In genomic region chr4:2818351-2818939, GRCh38 we compare ENCODE assay signal across 8 cellular contexts. TPM values are rescaled to one million over a fixed set of nuclear protein-coding genes. Genes with fewer than 3 reads are reported as not detected.
DNase-seq lines count a peak whose midpoint lies in the region; ATAC-seq lines count a peak whose summit lies in the region.

No MANE protein-coding gene starts in this region.

- no peaks in the 10 kb centered on the region for H3K9me3 ChIP-seq in iPS-18a (ENCODE audit: control insufficient read depth, low read depth, low read length)
- H3K9me3 ChIP-seq in subcutaneous abdominal adipose tissue (ENCODE audit: control insufficient read depth in 5 of 5, low read length in 5 of 5) = no peaks in the 10 kb centered on the region

- H3K4me3 Mint-ChIP-seq in activated CD8-positive, alpha-beta T cell treated with anti-CD3 and anti-CD28 coated beads, Interleukin-2, amount 10 ng/mL, durations not matched to agents 7 days and 5 days = peak overlapping the region; percentile 42

- no peaks in the 10 kb centered on the region for H3K27me3 ChIP-seq in iPS-18a (ENCODE audit: control insufficient read depth, insufficient read depth, low read length)
- no peaks in the 10 kb centered on the region for H3K27me3 ChIP-seq in subcutaneous abdominal adipose tissue (ENCODE audit: control insufficient read depth in 5 of 5, insufficient read depth in 4 of 5, low read length in 5 of 5)

- CTCF ChIA-PET in activated CD8-positive, alpha-beta T cell treated with anti-CD3 and anti-CD28 coated beads, Interleukin-2, amount 10 ng/mL, durations not matched to agents 7 days and 5 days (lab: Charles Lee) = interaction anchor here (0.8 to 1.6 kb wide), 3 partner anchors 9 to 55 kb away, joined by 3 to 4 read pairs (median 3); no protein-coding TSS in a partner anchor

- H3K4me3 ChIP-seq in iPS-18a (ENCODE audit: low read length) = peak overlapping the region; percentile 53
- H3K4me3 ChIP-seq in subcutaneous abdominal adipose tissue (ENCODE audit: low read depth in 1 of 5, low read length in 5 of 5) = peak overlapping the region in 4 of 5 donors; percentile 11 to 62 (median 42)

- DNase-seq in NCI-H2171 treated with DMSO at 0.1 percent for 48 hours (lab: John Stamatoyannopoulos, UW) = peak; percentile 4
- DNase-seq in NCI-H2171 (lab: John Stamatoyannopoulos, UW) = no peak
- no peak for DNase-seq in activated CD8-positive, alpha-beta T cell treated with anti-CD3 and anti-CD28 coated beads, Interleukin-2, amount 10 ng/mL, durations not matched to agents 7 days and 5 days
- no peak for DNase-seq in NCI-H2107 treated with DMSO at 0.1 percent for 48 hours (lab: John Stamatoyannopoulos, UW; ENCODE audit: unreplicated experiment)
- no peak for DNase-seq in stimulated activated CD4-positive, alpha-beta T cell treated with anti-CD3 and anti-CD28 coated beads, Interleukin-2, amount 100 ng/mL, for 48 hours

- H3K4me1 Mint-ChIP-seq in activated CD8-positive, alpha-beta T cell treated with anti-CD3 and anti-CD28 coated beads, Interleukin-2, amount 10 ng/mL, durations not matched to agents 7 days and 5 days (ENCODE audit: low read depth) = peaks cover 57% of the 10 kb centered on the region

- H3K9ac ChIP-seq in iPS-18a (ENCODE audit: low read length) = peak overlapping the region; percentile 52
- peak overlapping the region in 2 of 5 donors; percentile 17 to 72 for H3K9ac ChIP-seq in subcutaneous abdominal adipose tissue (ENCODE audit: low read length in 5 of 5)

- H3K36me3 Mint-ChIP-seq in activated CD8-positive, alpha-beta T cell treated with anti-CD3 and anti-CD28 coated beads, Interleukin-2, amount 10 ng/mL, durations not matched to agents 7 days and 5 days (ENCODE audit: low read depth) = peaks cover 53% of the 10 kb centered on the region

- no peak for ATAC-seq in activated CD8-positive, alpha-beta T cell treated with anti-CD3 and anti-CD28 coated beads, Interleukin-2, amount 10 ng/mL, durations not matched to agents 7 days and 5 days
- no peak for ATAC-seq in HG02981 (IDR thresholded peaks at IDR 0.05; ENCODE audit: unreplicated experiment)

- H3K27ac ChIP-seq in iPS-18a (ENCODE audit: low read length) = no peak overlapping the region
- H3K27ac ChIP-seq in subcutaneous abdominal adipose tissue (ENCODE audit: low read depth, low read length) = no peak overlapping the region

- no peaks in the 10 kb centered on the region for H3K27me3 Mint-ChIP-seq in activated CD8-positive, alpha-beta T cell treated with anti-CD3 and anti-CD28 coated beads, Interleukin-2, amount 10 ng/mL, durations not matched to agents 7 days and 5 days (ENCODE audit: low read depth)

- POLR2A ChIA-PET in activated CD8-positive, alpha-beta T cell treated with anti-CD3 and anti-CD28 coated beads, Interleukin-2, amount 10 ng/mL, durations not matched to agents 7 days and 5 days (lab: Charles Lee) = interaction anchor here (0.7 kb wide), 1 partner anchor 117 kb away, joined by 3 read pairs; no protein-coding TSS in a partner anchor

- no peaks in the 10 kb centered on the region for H3K9me3 Mint-ChIP-seq in activated CD8-positive, alpha-beta T cell treated with anti-CD3 and anti-CD28 coated beads, Interleukin-2, amount 10 ng/mL, durations not matched to agents 7 days and 5 days (ENCODE audit: insufficient read depth)

- H3K36me3 ChIP-seq in iPS-18a (ENCODE audit: control insufficient read depth, low read depth, low read length) = peaks cover 12% of the 10 kb centered on the region
- H3K36me3 ChIP-seq in subcutaneous abdominal adipose tissue (ENCODE audit: control insufficient read depth in 5 of 5, insufficient read depth in 5 of 5, low read length in 5 of 5) = peaks cover 0 to 50% (median 23%) of the 10 kb centered on the region in 5 donors

- H3K27ac Mint-ChIP-seq in activated CD8-positive, alpha-beta T cell treated with anti-CD3 and anti-CD28 coated beads, Interleukin-2, amount 10 ng/mL, durations not matched to agents 7 days and 5 days = no peak overlapping the region

- no peaks in the 10 kb centered on the region for H3K4me1 ChIP-seq in iPS-18a (ENCODE audit: control insufficient read depth, low read depth, low read length)
- peaks cover 3 to 45% (median 39%) of the 10 kb centered on the region in 5 donors for H3K4me1 ChIP-seq in subcutaneous abdominal adipose tissue (ENCODE audit: control insufficient read depth in 5 of 5, insufficient read depth in 5 of 5, low read length in 5 of 5)

RNA-seq across cellular contexts. Expression of gene ADD1, which starts 25.2 kb away (rescaled TPM):
- total RNA-seq in activated CD8-positive, alpha-beta T cell treated with anti-CD3 and anti-CD28 coated beads, Interleukin-2, amount 10 ng/mL, durations not matched to agents 7 days and 5 days = 100 to 1,000 TPM; 252 to 255 TPM

RNA-seq across cellular contexts. Expression of gene SH3BP2, which starts 25.6 kb away (rescaled TPM):
- total RNA-seq in activated CD8-positive, alpha-beta T cell treated with anti-CD3 and anti-CD28 coated beads, Interleukin-2, amount 10 ng/mL, durations not matched to agents 7 days and 5 days = 10 to 100 TPM; 88.2 to 93.0 TPM
